1 cellular context compared by ENCODE assay signal in genomic region chr11:73272680-73273038, GRCh38.
A peak's percentile ranks its signal among the peaks of the same experiment; 100 is the strongest.
TF ChIP-seq lines count a peak whose summit lies in the region.

No MANE protein-coding gene starts in this region.

TF ChIP-seq in H1, 55 proteins besides CTCF, POLR2A, EP300 and RAD21:
- TF ChIP-seq KDM1A (IDR thresholded peaks at IDR 0.05; ENCODE audit: borderline replicate concordance, low read length) (peak; percentile 71; the same call in 1 of the 2 replicates), SUZ12 (IDR thresholded peaks at IDR 0.05; ENCODE audit: low read length) (no peak), SP4 (IDR thresholded peaks at IDR 0.05; ENCODE audit: low read length) (no peak), HDAC2 (IDR thresholded peaks at IDR 0.05; ENCODE audit: borderline replicate concordance in 1 of 2, low read depth in 2 of 2, low read length in 2 of 2) (no peak), SRF (IDR thresholded peaks at IDR 0.05; ENCODE audit: low read depth, low read length) (no peak)
- TF ChIP-seq, protein P1, sequence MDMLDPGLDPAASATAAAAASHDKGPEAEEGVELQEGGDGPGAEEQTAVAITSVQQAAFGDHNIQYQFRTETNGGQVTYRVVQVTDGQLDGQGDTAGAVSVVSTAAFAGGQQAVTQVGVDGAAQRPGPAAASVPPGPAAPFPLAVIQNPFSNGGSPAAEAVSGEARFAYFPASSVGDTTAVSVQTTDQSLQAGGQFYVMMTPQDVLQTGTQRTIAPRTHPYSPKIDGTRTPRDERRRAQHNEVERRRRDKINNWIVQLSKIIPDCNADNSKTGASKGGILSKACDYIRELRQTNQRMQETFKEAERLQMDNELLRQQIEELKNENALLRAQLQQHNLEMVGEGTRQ (IDR thresholded peaks at IDR 0.05; ENCODE audit: low read length): no peak
- TF ChIP-seq, protein P2, sequence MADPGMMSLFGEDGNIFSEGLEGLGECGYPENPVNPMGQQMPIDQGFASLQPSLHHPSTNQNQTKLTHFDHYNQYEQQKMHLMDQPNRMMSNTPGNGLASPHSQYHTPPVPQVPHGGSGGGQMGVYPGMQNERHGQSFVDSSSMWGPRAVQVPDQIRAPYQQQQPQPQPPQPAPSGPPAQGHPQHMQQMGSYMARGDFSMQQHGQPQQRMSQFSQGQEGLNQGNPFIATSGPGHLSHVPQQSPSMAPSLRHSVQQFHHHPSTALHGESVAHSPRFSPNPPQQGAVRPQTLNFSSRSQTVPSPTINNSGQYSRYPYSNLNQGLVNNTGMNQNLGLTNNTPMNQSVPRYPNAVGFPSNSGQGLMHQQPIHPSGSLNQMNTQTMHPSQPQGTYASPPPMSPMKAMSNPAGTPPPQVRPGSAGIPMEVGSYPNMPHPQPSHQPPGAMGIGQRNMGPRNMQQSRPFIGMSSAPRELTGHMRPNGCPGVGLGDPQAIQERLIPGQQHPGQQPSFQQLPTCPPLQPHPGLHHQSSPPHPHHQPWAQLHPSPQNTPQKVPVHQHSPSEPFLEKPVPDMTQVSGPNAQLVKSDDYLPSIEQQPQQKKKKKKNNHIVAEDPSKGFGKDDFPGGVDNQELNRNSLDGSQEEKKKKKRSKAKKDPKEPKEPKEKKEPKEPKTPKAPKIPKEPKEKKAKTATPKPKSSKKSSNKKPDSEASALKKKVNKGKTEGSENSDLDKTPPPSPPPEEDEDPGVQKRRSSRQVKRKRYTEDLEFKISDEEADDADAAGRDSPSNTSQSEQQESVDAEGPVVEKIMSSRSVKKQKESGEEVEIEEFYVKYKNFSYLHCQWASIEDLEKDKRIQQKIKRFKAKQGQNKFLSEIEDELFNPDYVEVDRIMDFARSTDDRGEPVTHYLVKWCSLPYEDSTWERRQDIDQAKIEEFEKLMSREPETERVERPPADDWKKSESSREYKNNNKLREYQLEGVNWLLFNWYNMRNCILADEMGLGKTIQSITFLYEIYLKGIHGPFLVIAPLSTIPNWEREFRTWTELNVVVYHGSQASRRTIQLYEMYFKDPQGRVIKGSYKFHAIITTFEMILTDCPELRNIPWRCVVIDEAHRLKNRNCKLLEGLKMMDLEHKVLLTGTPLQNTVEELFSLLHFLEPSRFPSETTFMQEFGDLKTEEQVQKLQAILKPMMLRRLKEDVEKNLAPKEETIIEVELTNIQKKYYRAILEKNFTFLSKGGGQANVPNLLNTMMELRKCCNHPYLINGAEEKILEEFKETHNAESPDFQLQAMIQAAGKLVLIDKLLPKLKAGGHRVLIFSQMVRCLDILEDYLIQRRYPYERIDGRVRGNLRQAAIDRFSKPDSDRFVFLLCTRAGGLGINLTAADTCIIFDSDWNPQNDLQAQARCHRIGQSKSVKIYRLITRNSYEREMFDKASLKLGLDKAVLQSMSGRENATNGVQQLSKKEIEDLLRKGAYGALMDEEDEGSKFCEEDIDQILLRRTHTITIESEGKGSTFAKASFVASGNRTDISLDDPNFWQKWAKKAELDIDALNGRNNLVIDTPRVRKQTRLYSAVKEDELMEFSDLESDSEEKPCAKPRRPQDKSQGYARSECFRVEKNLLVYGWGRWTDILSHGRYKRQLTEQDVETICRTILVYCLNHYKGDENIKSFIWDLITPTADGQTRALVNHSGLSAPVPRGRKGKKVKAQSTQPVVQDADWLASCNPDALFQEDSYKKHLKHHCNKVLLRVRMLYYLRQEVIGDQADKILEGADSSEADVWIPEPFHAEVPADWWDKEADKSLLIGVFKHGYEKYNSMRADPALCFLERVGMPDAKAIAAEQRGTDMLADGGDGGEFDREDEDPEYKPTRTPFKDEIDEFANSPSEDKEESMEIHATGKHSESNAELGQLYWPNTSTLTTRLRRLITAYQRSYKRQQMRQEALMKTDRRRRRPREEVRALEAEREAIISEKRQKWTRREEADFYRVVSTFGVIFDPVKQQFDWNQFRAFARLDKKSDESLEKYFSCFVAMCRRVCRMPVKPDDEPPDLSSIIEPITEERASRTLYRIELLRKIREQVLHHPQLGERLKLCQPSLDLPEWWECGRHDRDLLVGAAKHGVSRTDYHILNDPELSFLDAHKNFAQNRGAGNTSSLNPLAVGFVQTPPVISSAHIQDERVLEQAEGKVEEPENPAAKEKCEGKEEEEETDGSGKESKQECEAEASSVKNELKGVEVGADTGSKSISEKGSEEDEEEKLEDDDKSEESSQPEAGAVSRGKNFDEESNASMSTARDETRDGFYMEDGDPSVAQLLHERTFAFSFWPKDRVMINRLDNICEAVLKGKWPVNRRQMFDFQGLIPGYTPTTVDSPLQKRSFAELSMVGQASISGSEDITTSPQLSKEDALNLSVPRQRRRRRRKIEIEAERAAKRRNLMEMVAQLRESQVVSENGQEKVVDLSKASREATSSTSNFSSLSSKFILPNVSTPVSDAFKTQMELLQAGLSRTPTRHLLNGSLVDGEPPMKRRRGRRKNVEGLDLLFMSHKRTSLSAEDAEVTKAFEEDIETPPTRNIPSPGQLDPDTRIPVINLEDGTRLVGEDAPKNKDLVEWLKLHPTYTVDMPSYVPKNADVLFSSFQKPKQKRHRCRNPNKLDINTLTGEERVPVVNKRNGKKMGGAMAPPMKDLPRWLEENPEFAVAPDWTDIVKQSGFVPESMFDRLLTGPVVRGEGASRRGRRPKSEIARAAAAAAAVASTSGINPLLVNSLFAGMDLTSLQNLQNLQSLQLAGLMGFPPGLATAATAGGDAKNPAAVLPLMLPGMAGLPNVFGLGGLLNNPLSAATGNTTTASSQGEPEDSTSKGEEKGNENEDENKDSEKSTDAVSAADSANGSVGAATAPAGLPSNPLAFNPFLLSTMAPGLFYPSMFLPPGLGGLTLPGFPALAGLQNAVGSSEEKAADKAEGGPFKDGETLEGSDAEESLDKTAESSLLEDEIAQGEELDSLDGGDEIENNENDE (IDR thresholded peaks at IDR 0.05; ENCODE audit: insufficient replicate concordance, low read length): no peak
